20 cellular contexts compared by ENCODE assay signal in genomic region chr9:2726620-2727335, GRCh38. TPM values are rescaled to one million over a fixed set of nuclear protein-coding genes. Genes with fewer than 3 reads are reported as not detected.
DNase-seq lines count a peak whose midpoint lies in the region; FAIRE-seq and TF ChIP-seq lines count a peak whose summit lies in the region.
"Had no signal": no experiment of that assay in that cellular context is flagged by ENCODE, and none has a peak within 500 bp of the region (broad histone marks: within the 10 kb centered on the region; RNA-seq: fewer than 3 reads in every experiment).

No MANE protein-coding gene starts in this region.

- DNase-seq in HPDE6-E6E7 (ENCODE audit: extremely low spot score) (peak; percentile 10), ascending aorta (ENCODE audit: low spot score in 2 of 2) (no peak), iris pigment epithelial cell (ENCODE audit: low read depth) (peak; percentile 15), urothelium cell line (ENCODE audit: low spot score) (peak; percentile 6), NCI-H2081 treated with DMSO at 0.1 percent for 48 hours (lab: John Stamatoyannopoulos, UW) (no peak), C1 segment of cervical spinal cord (lab: John Stamatoyannopoulos, UW) (no peak), DMS79 treated with DMSO at 0.1 percent for 48 hours (lab: John Stamatoyannopoulos, UW) (no peak)
- DNase-seq: activated CD4-positive, CD25-positive, alpha-beta regulatory T cell; activated CD8-positive, alpha-beta memory T cell treated with anti-CD3 and anti-CD28 coated beads, Interleukin-2, amount 50 U/mL, for 48 hours; CD4-positive, CD25-positive, alpha-beta regulatory T cell; NCI-H774; stimulated activated naive CD4-positive, alpha-beta T cell had no signal

- H3K36me3 ChIP-seq in ascending aorta: no peaks in the 10 kb centered on the region

- H3K4me3 ChIP-seq in ascending aorta: no peak overlapping the region
- H3K4me3 ChIP-seq: skin epidermis had no signal

- FAIRE-seq in urothelium cell line (lab: Jason Lieb, UNC): no peak

- no peaks in the 10 kb centered on the region for H3K27me3 ChIP-seq in ascending aorta

- intact Hi-C loops in ascending aorta (cut with DNase I): loop anchor here (5.0 to 10.0 kb wide), 2 partner anchors 102 to 116 kb away; partner anchors contain the start of genes PUM3 and VLDLR

- H3K4me1 ChIP-seq in ascending aorta: peaks cover 0 to 6% of the 10 kb centered on the region in 2 donors

- no peaks in the 10 kb centered on the region for H3K9me3 ChIP-seq in ascending aorta

- peak overlapping the region; percentile 57 for H3K27ac ChIP-seq in ascending aorta
- H3K27ac ChIP-seq: HL-60, RWPE1 had no signal

- TF ChIP-seq CTCF in ascending aorta (IDR thresholded peaks at IDR 0.05): no peak

RNA-seq across cellular contexts. Expression of gene KCNV2, which starts 9.5 kb away (rescaled TPM):
- total RNA-seq in ascending aorta: not detected
- total RNA-seq: activated naive CD4-positive, alpha-beta T cell treated with anti-CD3 and anti-CD28 coated beads, Interleukin-2, amount 50 U/mL, for 72 hours; cardiac septum; CD4-positive, CD25-positive, alpha-beta regulatory T cell; kidney epithelial cell; mucosa of gallbladder; osteoblast had no signal

Comparison
In these comparisons a context has a peak if more than half of its experiments do, and no peak if none do; other contexts are left out.
1. DNase-seq: peak in HPDE6-E6E7 (single experiment), iris pigment epithelial cell (single experiment) and urothelium cell line (single experiment); none in ascending aorta (0 of 2), NCI-H2081 treated with DMSO at 0.1 percent for 48 hours (single experiment), C1 segment of cervical spinal cord (0 of 14) and DMS79 treated with DMSO at 0.1 percent for 48 hours (single experiment).